1 cellular context compared by ENCODE assay signal in the genomic region with DNA sequence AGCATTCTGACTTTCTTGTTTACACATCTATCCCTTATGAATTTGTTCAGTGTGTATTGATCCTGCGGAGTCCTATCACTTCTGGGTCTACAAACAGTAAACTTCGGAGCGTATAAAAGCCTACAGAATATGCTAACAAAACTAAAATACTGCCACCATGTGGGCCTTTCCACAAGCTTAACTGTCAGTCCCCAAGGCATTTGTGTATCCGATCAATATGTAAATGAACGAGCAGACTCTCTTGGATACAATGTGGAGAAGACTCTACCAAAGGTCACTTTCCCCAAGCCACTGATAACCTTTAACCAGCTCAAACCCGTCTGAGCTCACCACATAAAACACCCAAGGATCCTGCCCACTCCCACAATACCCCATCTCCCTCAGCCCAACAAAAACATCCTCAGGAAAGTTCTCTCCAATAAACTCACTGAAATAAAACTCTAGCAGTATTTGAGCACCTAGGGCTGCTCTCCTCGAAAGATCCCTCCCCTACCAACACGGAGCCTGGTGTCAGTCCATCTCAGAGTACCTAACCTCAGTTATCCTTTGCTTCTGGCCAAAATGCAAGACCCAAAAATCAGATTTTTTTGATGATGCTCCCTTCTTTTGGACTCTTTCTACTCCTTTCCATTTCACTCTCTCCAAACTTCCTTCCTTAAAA.
TF ChIP-seq lines count a peak whose summit lies in the region.

No MANE protein-coding gene starts in this region.

TF ChIP-seq in IMR-90, 13 proteins besides CTCF, POLR2A, EP300 and RAD21:
- no peak for TF ChIP-seq RFX5 (IDR thresholded peaks at IDR 0.05; ENCODE audit: low read depth, low read length)
- TF ChIP-seq BHLHE40 (IDR thresholded peaks at IDR 0.05; ENCODE audit: low read depth, low read length): no peak
- TF ChIP-seq, protein P1, sequence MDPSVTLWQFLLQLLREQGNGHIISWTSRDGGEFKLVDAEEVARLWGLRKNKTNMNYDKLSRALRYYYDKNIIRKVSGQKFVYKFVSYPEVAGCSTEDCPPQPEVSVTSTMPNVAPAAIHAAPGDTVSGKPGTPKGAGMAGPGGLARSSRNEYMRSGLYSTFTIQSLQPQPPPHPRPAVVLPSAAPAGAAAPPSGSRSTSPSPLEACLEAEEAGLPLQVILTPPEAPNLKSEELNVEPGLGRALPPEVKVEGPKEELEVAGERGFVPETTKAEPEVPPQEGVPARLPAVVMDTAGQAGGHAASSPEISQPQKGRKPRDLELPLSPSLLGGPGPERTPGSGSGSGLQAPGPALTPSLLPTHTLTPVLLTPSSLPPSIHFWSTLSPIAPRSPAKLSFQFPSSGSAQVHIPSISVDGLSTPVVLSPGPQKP (IDR thresholded peaks at IDR 0.05; ENCODE audit: borderline replicate concordance, low read depth, low read length): no peak
- no peak for TF ChIP-seq CHD1 (IDR thresholded peaks at IDR 0.05; ENCODE audit: low read depth, low read length)
- no peak for TF ChIP-seq CEBPB (IDR thresholded peaks at IDR 0.05; ENCODE audit: low read depth, low read length)
- no peak for TF ChIP-seq MAZ (IDR thresholded peaks at IDR 0.05; ENCODE audit: borderline replicate concordance, low read depth, low read length)
- TF ChIP-seq MXI1 (IDR thresholded peaks at IDR 0.05; ENCODE audit: borderline replicate concordance, low read depth, low read length): no peak
- TF ChIP-seq MAFK (IDR thresholded peaks at IDR 0.05; ENCODE audit: low read depth, low read length): no peak
- no peak for TF ChIP-seq NFE2L2 (IDR thresholded peaks at IDR 0.05; ENCODE audit: low read depth, low read length)
- TF ChIP-seq, protein P2, sequence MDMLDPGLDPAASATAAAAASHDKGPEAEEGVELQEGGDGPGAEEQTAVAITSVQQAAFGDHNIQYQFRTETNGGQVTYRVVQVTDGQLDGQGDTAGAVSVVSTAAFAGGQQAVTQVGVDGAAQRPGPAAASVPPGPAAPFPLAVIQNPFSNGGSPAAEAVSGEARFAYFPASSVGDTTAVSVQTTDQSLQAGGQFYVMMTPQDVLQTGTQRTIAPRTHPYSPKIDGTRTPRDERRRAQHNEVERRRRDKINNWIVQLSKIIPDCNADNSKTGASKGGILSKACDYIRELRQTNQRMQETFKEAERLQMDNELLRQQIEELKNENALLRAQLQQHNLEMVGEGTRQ (IDR thresholded peaks at IDR 0.05; ENCODE audit: low read depth, low read length): no peak
- TF ChIP-seq RCOR1 (IDR thresholded peaks at IDR 0.05; ENCODE audit: insufficient replicate concordance, low read length): no peak
- TF ChIP-seq SMC3 (IDR thresholded peaks at IDR 0.05; ENCODE audit: low read depth, low read length): no peak
- TF ChIP-seq FOS (IDR thresholded peaks at IDR 0.05; ENCODE audit: low read depth, low read length): no peak
